Comparison of ENCODE assay signal across 2 cellular contexts in genomic region chr13:99009987-99010551, GRCh38.
A peak's percentile ranks its signal among the peaks of the same experiment; 100 is the strongest.
TF ChIP-seq lines count a peak whose summit lies in the region.

No MANE protein-coding gene starts in this region.

TF ChIP-seq in IMR-90, 13 proteins besides CTCF, POLR2A, EP300 and RAD21:
- TF ChIP-seq BHLHE40 (IDR thresholded peaks at IDR 0.05; ENCODE audit: low read depth, low read length) = no peak
TF ChIP-seq in IMR-90: peak in this region for 0.

TF ChIP-seq in K562, 482 proteins besides CTCF, POLR2A, EP300 and RAD21:
- TF ChIP-seq ZNF253 (CRISPR knock-in tag; conservative IDR thresholded peaks at IDR 0.05) (no peak), ZNF316 (IDR thresholded peaks at IDR 0.05) (0 out of 2 replicates have a peak, but pooled peaks have one; percentile 2), TBP (optimal IDR thresholded peaks at IDR 0.05; ENCODE audit: low read depth, low read length) (no peak), TAF7 (tag; IDR thresholded peaks at IDR 0.05) (no peak), FOXK1 (CRISPR knock-in tag; IDR thresholded peaks at IDR 0.05; ENCODE audit: borderline replicate concordance) (no peak), SMARCE1 (IDR thresholded peaks at IDR 0.05) (no peak), ELF4 (CRISPR knock-in tag; IDR thresholded peaks at IDR 0.05) (no peak)
